Comparison of ENCODE assay signal across 9 cellular contexts in the genomic region with DNA sequence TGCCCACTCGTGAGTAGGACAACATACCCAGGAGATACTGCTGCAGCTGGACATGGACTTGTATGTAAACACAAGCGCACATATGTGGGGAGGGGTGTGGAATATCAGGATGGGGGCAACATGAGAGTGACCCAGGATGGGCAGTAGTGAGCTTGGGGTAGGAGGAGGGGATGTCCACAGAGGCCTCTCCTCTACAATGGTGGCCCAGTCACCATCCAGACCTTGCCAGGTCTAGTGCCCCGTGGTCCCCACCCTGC. TPM values are rescaled to one million over a fixed set of nuclear protein-coding genes. Genes with fewer than 3 reads are reported as not detected.
DNase-seq lines count a peak whose midpoint lies in the region; ATAC-seq and TF ChIP-seq lines count a peak whose summit lies in the region.
"Had no signal": no experiment of that assay in that cellular context is flagged by ENCODE, and none has a peak within 500 bp of the region (broad histone marks: within the 10 kb centered on the region; RNA-seq: fewer than 3 reads in every experiment).

No MANE protein-coding gene starts in this region.

- H3K9me3 ChIP-seq in HEK293 (ENCODE audit: control insufficient read depth, insufficient read depth, low read depth, low read length) (no peaks in the 10 kb centered on the region), iPS-15b (ENCODE audit: control insufficient read depth, insufficient read depth, low read length) (no peaks in the 10 kb centered on the region), smooth muscle cell (replicated peaks; ENCODE audit: low read depth) (no peaks in the 10 kb centered on the region)

- H3K27ac Mint-ChIP-seq in activated T-helper 17 cell treated with anti-CD3 and anti-CD28 coated beads, Interleukin-2, amount 50 U/mL, for 72 hours: peak overlapping the region; percentile 77

- H3K4me3 ChIP-seq in HEK293 (ENCODE audit: low read depth, low read length) (peak overlapping the region; percentile 64), iPS-15b (ENCODE audit: low read depth, low read length) (peak overlapping the region; percentile 49), smooth muscle cell (peak overlapping the region; percentile 83)

- peaks cover 11% of the 10 kb centered on the region for H3K79me2 ChIP-seq in smooth muscle cell (ENCODE audit: low read depth)

- peaks cover 5% of the 10 kb centered on the region for H3K4me1 Mint-ChIP-seq in activated T-helper 17 cell treated with anti-CD3 and anti-CD28 coated beads, Interleukin-2, amount 50 U/mL, for 72 hours

- H3K27me3 ChIP-seq in iPS-15b (ENCODE audit: control insufficient read depth, insufficient read depth, low read length) (no peaks in the 10 kb centered on the region), smooth muscle cell (ENCODE audit: low read depth) (no peaks in the 10 kb centered on the region)

- peak overlapping the region; percentile 93 for H3K4me2 ChIP-seq in smooth muscle cell

- H3K27me3 Mint-ChIP-seq in activated T-helper 17 cell treated with anti-CD3 and anti-CD28 coated beads, Interleukin-2, amount 50 U/mL, for 72 hours: no peaks in the 10 kb centered on the region

- H3K4me3 Mint-ChIP-seq in activated T-helper 17 cell treated with anti-CD3 and anti-CD28 coated beads, Interleukin-2, amount 50 U/mL, for 72 hours: peak overlapping the region; percentile 81

- ATAC-seq in activated T-helper 17 cell treated with anti-CD3 and anti-CD28 coated beads, Interleukin-2, amount 50 U/mL, for 72 hours (replicated peaks): no peak
- ATAC-seq in HG03175 (IDR thresholded peaks at IDR 0.05; ENCODE audit: unreplicated experiment) (no peak), GM21786 (IDR thresholded peaks at IDR 0.05; ENCODE audit: unreplicated experiment) (no peak), HG02885 (IDR thresholded peaks at IDR 0.05; ENCODE audit: poor library complexity, unreplicated experiment) (no peak)

- no peak overlapping the region for H3K9ac ChIP-seq in iPS-15b (ENCODE audit: low read depth, low read length)
- no peak overlapping the region for H3K9ac ChIP-seq in smooth muscle cell (ENCODE audit: low read depth)

- H3K4me1 ChIP-seq in HEK293 (ENCODE audit: control insufficient read depth, insufficient read depth, low read length): no peaks in the 10 kb centered on the region
- peaks cover 12% of the 10 kb centered on the region for H3K4me1 ChIP-seq in iPS-15b (ENCODE audit: control insufficient read depth, insufficient read depth, low read length)
- peaks cover 21% of the 10 kb centered on the region for H3K4me1 ChIP-seq in smooth muscle cell (ENCODE audit: low read depth)

- no peaks in the 10 kb centered on the region for H3K9me3 Mint-ChIP-seq in activated T-helper 17 cell treated with anti-CD3 and anti-CD28 coated beads, Interleukin-2, amount 50 U/mL, for 72 hours

- CTCF ChIA-PET in HEK293 (lab: Yijun Ruan, JAX): interaction anchor here (0.6 kb wide), 1 partner anchor 45 kb away, joined by 5 read pairs; no protein-coding TSS in a partner anchor

- TF ChIP-seq CTCF in HEK293 (tag by site-specific recombination; IDR thresholded peaks at IDR 0.05) (no peak), smooth muscle cell (IDR thresholded peaks at IDR 0.05; ENCODE audit: borderline replicate concordance, insufficient read depth, poor library complexity, severe bottlenecking) (no peak)

- H3F3A ChIP-seq in smooth muscle cell (ENCODE audit: low read depth): peaks cover 10% of the 10 kb centered on the region

- DNase-seq in smooth muscle cell (lab: John Stamatoyannopoulos, UW; ENCODE audit: unreplicated experiment) (no peak), HK-2 (ENCODE audit: unreplicated experiment) (no peak)

- POLR2A ChIA-PET in HEK293 (lab: Yijun Ruan, JAX): no interaction called here

- peaks cover 58% of the 10 kb centered on the region for H4K20me1 ChIP-seq in smooth muscle cell (ENCODE audit: low read depth)

- 62% methylated on average over 3 of the region's 3 CpGs for WGBS in smooth muscle cell (ENCODE audit: low lambda C conversion rate)

- H3K36me3 Mint-ChIP-seq in activated T-helper 17 cell treated with anti-CD3 and anti-CD28 coated beads, Interleukin-2, amount 50 U/mL, for 72 hours (ENCODE audit: low read depth): peaks cover 13% of the 10 kb centered on the region

- H3K36me3 ChIP-seq in HEK293 (ENCODE audit: control insufficient read depth in 2 of 2, insufficient read depth in 1 of 2, low read length in 2 of 2): peaks cover 0 to 35% of the 10 kb centered on the region in 2 experiments; a peak in 1 of 3 replicates
- no peaks in the 10 kb centered on the region for H3K36me3 ChIP-seq in iPS-15b (ENCODE audit: control insufficient read depth, insufficient read depth, low read length)
- peaks cover 4% of the 10 kb centered on the region for H3K36me3 ChIP-seq in smooth muscle cell (ENCODE audit: low read depth)

- no peak overlapping the region for H3K27ac ChIP-seq in HEK293 (ENCODE audit: extremely low read depth, low read depth, low read length)
- peak overlapping the region; percentile 80 for H3K27ac ChIP-seq in smooth muscle cell (ENCODE audit: low read depth)

- no peak overlapping the region for H2AFZ ChIP-seq in smooth muscle cell (ENCODE audit: low read depth)

TF ChIP-seq in HEK293, 187 proteins besides CTCF, POLR2A, EP300 and RAD21:
- TF ChIP-seq ZNF169 (tag by site-specific recombination; IDR thresholded peaks at IDR 0.05): no peak
- TF ChIP-seq, protein P1, sequence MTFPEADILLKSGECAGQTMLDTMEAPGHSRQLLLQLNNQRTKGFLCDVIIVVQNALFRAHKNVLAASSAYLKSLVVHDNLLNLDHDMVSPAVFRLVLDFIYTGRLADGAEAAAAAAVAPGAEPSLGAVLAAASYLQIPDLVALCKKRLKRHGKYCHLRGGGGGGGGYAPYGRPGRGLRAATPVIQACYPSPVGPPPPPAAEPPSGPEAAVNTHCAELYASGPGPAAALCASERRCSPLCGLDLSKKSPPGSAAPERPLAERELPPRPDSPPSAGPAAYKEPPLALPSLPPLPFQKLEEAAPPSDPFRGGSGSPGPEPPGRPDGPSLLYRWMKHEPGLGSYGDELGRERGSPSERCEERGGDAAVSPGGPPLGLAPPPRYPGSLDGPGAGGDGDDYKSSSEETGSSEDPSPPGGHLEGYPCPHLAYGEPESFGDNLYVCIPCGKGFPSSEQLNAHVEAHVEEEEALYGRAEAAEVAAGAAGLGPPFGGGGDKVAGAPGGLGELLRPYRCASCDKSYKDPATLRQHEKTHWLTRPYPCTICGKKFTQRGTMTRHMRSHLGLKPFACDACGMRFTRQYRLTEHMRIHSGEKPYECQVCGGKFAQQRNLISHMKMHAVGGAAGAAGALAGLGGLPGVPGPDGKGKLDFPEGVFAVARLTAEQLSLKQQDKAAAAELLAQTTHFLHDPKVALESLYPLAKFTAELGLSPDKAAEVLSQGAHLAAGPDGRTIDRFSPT (tag by site-specific recombination; IDR thresholded peaks at IDR 0.05): peak; percentile 22; the same call in 1 of the 2 replicates

RNA-seq across cellular contexts. Expression of a gene that starts 0.3 kb away (rescaled TPM):
- 1 to 10 TPM in 1 of 2 donors, under 1 TPM in 1; 0.19 to 1.2 TPM for total RNA-seq in activated T-helper 17 cell treated with anti-CD3 and anti-CD28 coated beads, Interleukin-2, amount 50 U/mL, for 72 hours
- 6.5 and 7.7 TPM in 2 replicates for total RNA-seq in smooth muscle cell
- polyA plus RNA-seq in smooth muscle cell: 4.6 TPM in 2 replicates

RNA-seq across cellular contexts. Expression of a gene that starts 32.1 kb away (rescaled TPM):
- total RNA-seq in activated T-helper 17 cell treated with anti-CD3 and anti-CD28 coated beads, Interleukin-2, amount 50 U/mL, for 72 hours: not detected
- not detected in 2 replicates for total RNA-seq in smooth muscle cell
- polyA plus RNA-seq in smooth muscle cell: not detected in 2 replicates
- total RNA-seq: occipital lobe had no signal

RNA-seq across cellular contexts. Expression of a gene that starts 49.4 kb away (rescaled TPM):
- total RNA-seq in activated T-helper 17 cell treated with anti-CD3 and anti-CD28 coated beads, Interleukin-2, amount 50 U/mL, for 72 hours: not detected
- total RNA-seq in smooth muscle cell: not detected in 2 replicates
- not detected in 2 replicates for polyA plus RNA-seq in smooth muscle cell
- total RNA-seq: occipital lobe had no signal

RNA-seq across cellular contexts. Expression of a gene that starts 52.7 kb away (rescaled TPM):
- 100 to 1,000 TPM in 1 of 2 donors, 10 to 100 TPM in 1; 81.8 to 122 TPM for total RNA-seq in activated T-helper 17 cell treated with anti-CD3 and anti-CD28 coated beads, Interleukin-2, amount 50 U/mL, for 72 hours
- total RNA-seq in smooth muscle cell: 91.3 and 113 TPM in 2 replicates
- 37.1 and 82.3 TPM in 2 replicates for polyA plus RNA-seq in smooth muscle cell
